Comparison of ENCODE assay signal across 1 cellular context in genomic region chr10:63253040-63253439, GRCh38.
TF ChIP-seq lines count a peak whose summit lies in the region.

No MANE protein-coding gene starts in this region.

TF ChIP-seq in WTC11, 78 proteins besides CTCF, POLR2A, EP300 and RAD21 (continued from another document):
- TF ChIP-seq ARID4B (CRISPR knock-in tag; IDR thresholded peaks at IDR 0.05; ENCODE audit: borderline replicate concordance) (no peak), FOXP4 (CRISPR knock-in tag; IDR thresholded peaks at IDR 0.05) (no peak), ZNF416 (CRISPR knock-in tag; IDR thresholded peaks at IDR 0.05) (no peak), JUN (CRISPR knock-in tag; IDR thresholded peaks at IDR 0.05) (no peak), NFATC4 (CRISPR knock-in tag; IDR thresholded peaks at IDR 0.05) (no peak), ESRRA (CRISPR knock-in tag; IDR thresholded peaks at IDR 0.05; ENCODE audit: borderline replicate concordance) (no peak), TEAD1 (CRISPR knock-in tag; IDR thresholded peaks at IDR 0.05) (no peak), NFE2L1 (CRISPR knock-in tag; IDR thresholded peaks at IDR 0.05) (no peak), CREM (CRISPR knock-in tag; IDR thresholded peaks at IDR 0.05) (no peak), GRHL2 (CRISPR knock-in tag; IDR thresholded peaks at IDR 0.05; ENCODE audit: insufficient replicate concordance, severe bottlenecking) (no peak)
